ENCODE assay signal across 1 cellular context in the genomic region with DNA sequence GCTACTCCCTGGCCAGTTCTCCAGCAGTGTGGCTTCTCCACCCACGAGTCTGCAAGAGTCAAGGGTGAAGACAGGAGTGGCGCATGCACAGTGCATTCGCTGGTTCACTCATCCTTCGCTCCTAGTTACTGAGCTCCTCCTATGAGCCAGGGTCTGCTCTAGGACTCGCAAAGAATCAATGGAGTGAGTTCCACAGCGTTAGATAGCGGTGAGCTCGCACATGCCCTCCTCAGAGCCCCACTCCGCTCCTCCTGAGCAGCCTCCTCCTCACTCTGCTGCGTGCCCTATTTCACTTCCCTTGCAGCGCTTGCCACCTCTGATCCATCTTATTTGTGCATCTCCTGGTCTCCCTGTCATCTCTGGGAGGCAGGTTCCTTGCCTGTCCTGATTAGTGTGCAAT.
TF ChIP-seq lines count a peak whose summit lies in the region.

No MANE protein-coding gene starts in this region.

TF ChIP-seq in GM12878, 131 proteins besides CTCF, POLR2A, EP300 and RAD21:
- TF ChIP-seq, protein P1, sequence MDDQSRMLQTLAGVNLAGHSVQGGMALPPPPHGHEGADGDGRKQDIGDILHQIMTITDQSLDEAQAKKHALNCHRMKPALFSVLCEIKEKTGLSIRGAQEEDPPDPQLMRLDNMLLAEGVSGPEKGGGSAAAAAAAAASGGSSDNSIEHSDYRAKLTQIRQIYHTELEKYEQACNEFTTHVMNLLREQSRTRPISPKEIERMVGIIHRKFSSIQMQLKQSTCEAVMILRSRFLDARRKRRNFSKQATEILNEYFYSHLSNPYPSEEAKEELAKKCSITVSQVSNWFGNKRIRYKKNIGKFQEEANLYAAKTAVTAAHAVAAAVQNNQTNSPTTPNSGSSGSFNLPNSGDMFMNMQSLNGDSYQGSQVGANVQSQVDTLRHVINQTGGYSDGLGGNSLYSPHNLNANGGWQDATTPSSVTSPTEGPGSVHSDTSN (IDR thresholded peaks at IDR 0.05; ENCODE audit: insufficient replicate concordance, low read depth, low read length) = peak; percentile 23
- no peak for TF ChIP-seq SUPT20H (IDR thresholded peaks at IDR 0.05; ENCODE audit: borderline replicate concordance, control insufficient read depth, low read depth, low read length)
- peak; percentile 82 for TF ChIP-seq BCL3 (IDR thresholded peaks at IDR 0.05; ENCODE audit: borderline replicate concordance, insufficient read depth, low read depth, low read length, poor library complexity, severe bottlenecking)
- TF ChIP-seq TCF3 (IDR thresholded peaks at IDR 0.05; ENCODE audit: borderline replicate concordance, insufficient read depth, low read depth, low read length) = 0 out of 2 replicates have a peak, but pooled peaks have one; percentile 55
